In genomic region chr13:107866666-107867623, GRCh38 we compare ENCODE assay signal across 8 cellular contexts.
DNase-seq lines count a peak whose midpoint lies in the region; ATAC-seq, FAIRE-seq and TF ChIP-seq lines count a peak whose summit lies in the region.

No MANE protein-coding gene starts in this region.

- no peak for TF ChIP-seq CTCF in A549 (IDR thresholded peaks at IDR 0.05)
- TF ChIP-seq CTCF in HL-60 (IDR thresholded peaks at IDR 0.05; ENCODE audit: insufficient read depth, low read length), result no peak

- H3K27me3 ChIP-seq in HL-60 (ENCODE audit: insufficient read depth, poor library complexity, severe bottlenecking) (peaks cover 51% of the 10 kb centered on the region), skeletal muscle satellite cell (ENCODE audit: control insufficient read depth, insufficient read depth, low read length) (peaks cover 34% of the 10 kb centered on the region)

- H3K9me3 ChIP-seq in A549 (no peaks in the 10 kb centered on the region), skeletal muscle satellite cell (replicated peaks; ENCODE audit: low read length) (no peaks in the 10 kb centered on the region)

- H3K36me3 ChIP-seq in skeletal muscle satellite cell (ENCODE audit: insufficient read depth, low read length), result no peaks in the 10 kb centered on the region

- DNase-seq in A549 (ENCODE audit: low read depth in 1 of 2, low spot score in 1 of 2) (no peak), HL-60 (ENCODE audit: low read depth in 1 of 2, low spot score in 1 of 2) (no peak), hepatic stellate cell (ENCODE audit: low spot score) (peak; percentile 67), NK-92 (lab: John Stamatoyannopoulos, UW; ENCODE audit: unreplicated experiment) (no peak), GM12891 (ENCODE audit: insufficient read length, low spot score) (no peak)
- DNase-seq in activated T-cell treated with anti-CD3 and anti-CD28 coated beads, Interleukin-2, amount 50 U/mL, for 48 hours, result peak; percentile 17 to 23

- no peak for TF ChIP-seq RAD21 in A549 (conservative IDR thresholded peaks at IDR 0.05 in 1 of 2, IDR thresholded peaks at IDR 0.05 in 1 of 2)

- TF ChIP-seq EP300 in A549 (IDR thresholded peaks at IDR 0.05), result no peak

- H3K4me2 ChIP-seq in A549 (peak overlapping the region; percentile 94), skeletal muscle satellite cell (ENCODE audit: low read length) (peak overlapping the region; percentile 96)

- POLR2A ChIA-PET in A549 (lab: Yijun Ruan, JAX), result no interaction called here

- no peak for FAIRE-seq in A549 (lab: Jason Lieb, UNC)
- FAIRE-seq in GM12891 (lab: Jason Lieb, UNC), result no peak

- no peak overlapping the region for H3K9ac ChIP-seq in skeletal muscle satellite cell (ENCODE audit: low read depth, low read length)

- ATAC-seq in A549, result peak; percentile 28 to 36; a peak in 5 of 6 replicates
- no peak for ATAC-seq in HG02571 (IDR thresholded peaks at IDR 0.05; ENCODE audit: unreplicated experiment)

- H3K4me3 ChIP-seq in A549 (peak overlapping the region; percentile 53), HL-60 (replicated peaks; ENCODE audit: insufficient read depth, low read length) (peak overlapping the region; percentile 36), skeletal muscle satellite cell (ENCODE audit: low read length) (peak overlapping the region; percentile 70)

- H3K27ac ChIP-seq in A549, result no peak overlapping the region
- H3K27ac ChIP-seq in HL-60 (replicated peaks), result no peak overlapping the region

- CTCF ChIA-PET in A549 (lab: Yijun Ruan, JAX), result interaction anchor here (0.8 to 1.4 kb wide), 2 partner anchors 655 to 665 kb away, joined by 3 to 4 read pairs; no protein-coding TSS in a partner anchor

- WGBS in A549 (ENCODE audit: missing lambda C conversion rate), result 6% methylated on average over 23 of the region's 82 CpGs

- H3K4me1 ChIP-seq in A549 (no peaks in the 10 kb centered on the region), skeletal muscle satellite cell (ENCODE audit: control insufficient read depth, insufficient read depth, low read length) (peaks cover 9% of the 10 kb centered on the region)

- TF ChIP-seq POLR2A in A549 (IDR thresholded peaks at IDR 0.05; ENCODE audit: low read length) (no peak), GM12891 (IDR thresholded peaks at IDR 0.05; ENCODE audit: low read depth, low read length) (no peak)

TF ChIP-seq in A549, 52 proteins besides CTCF, POLR2A, EP300 and RAD21:
- TF ChIP-seq HDAC2 (IDR thresholded peaks at IDR 0.05), result no peak

TF ChIP-seq in GM12891, 5 proteins besides CTCF, POLR2A, EP300 and RAD21:
- TF ChIP-seq TAF1 (IDR thresholded peaks at IDR 0.05; ENCODE audit: low read depth, low read length) (no peak), POU2F2 (IDR thresholded peaks at IDR 0.05; ENCODE audit: low read depth, low read length) (no peak), PAX5 (IDR thresholded peaks at IDR 0.05; ENCODE audit: insufficient read depth, low read length, severe bottlenecking) (no peak), POLR2AphosphoS5 (IDR thresholded peaks at IDR 0.05; ENCODE audit: low read depth, low read length) (no peak), SPI1 (IDR thresholded peaks at IDR 0.05; ENCODE audit: low read depth, low read length) (no peak)
TF ChIP-seq in GM12891: peak in this region for 0.

Comparison
In these comparisons a context has a peak if more than half of its experiments do, and no peak if none do; other contexts are left out.
1. DNase-seq: peak in activated T-cell treated with anti-CD3 and anti-CD28 coated beads, Interleukin-2, amount 50 U/mL, for 48 hours (2 of 2) and hepatic stellate cell (single experiment); none in A549 (0 of 2), HL-60 (0 of 2), NK-92 (single experiment) and GM12891 (single experiment).
2. Peak in every context shown above with its lines, with median percentiles within 50 percentile points of each other: H3K4me3 ChIP-seq.